ENCODE assay signal across 8 cellular contexts in genomic region chr9:706606-707451, GRCh38.
A peak's percentile ranks its signal among the peaks of the same experiment; 100 is the strongest.
DNase-seq lines count a peak whose midpoint lies in the region; ATAC-seq and TF ChIP-seq lines count a peak whose summit lies in the region.

No MANE protein-coding gene starts in this region.

- no peaks in the 10 kb centered on the region for H3K9me3 Mint-ChIP-seq in naive B cell

- TF ChIP-seq CTCF in fibroblast of villous mesenchyme (IDR thresholded peaks at IDR 0.05; ENCODE audit: insufficient read depth, low read depth, low read length) = no peak
- no peak for TF ChIP-seq CTCF in tibial artery (IDR thresholded peaks at IDR 0.05)

- intact Hi-C loops in tibial artery (cut with DNase I; ENCODE audit: low total_unique reads) = no loop called here

- H3K4me3 ChIP-seq in fibroblast of villous mesenchyme (ENCODE audit: low read depth, low read length) = peak overlapping the region; percentile 61
- peak overlapping the region; percentile 69 to 72 for H3K4me3 ChIP-seq in tibial artery

- peaks cover 0 to 8% of the 10 kb centered on the region in 2 donors for H3K36me3 Mint-ChIP-seq in naive B cell

- H3K4me3 Mint-ChIP-seq in naive B cell = peak overlapping the region; percentile 83 to 94 (median 88)

- H3K4me1 Mint-ChIP-seq in naive B cell = peaks cover 8 to 32% (median 23%) of the 10 kb centered on the region in 3 donors

- peaks cover 31 to 39% (median 36%) of the 10 kb centered on the region in 3 donors for H3K27me3 Mint-ChIP-seq in naive B cell

- H3K27ac ChIP-seq in tibial artery = peak overlapping the region; percentile 84 to 87

- peaks cover 11 to 15% (median 13%) of the 10 kb centered on the region in 3 donors for H3K36me3 ChIP-seq in tibial artery

- H3K4me1 ChIP-seq in tibial artery = peaks cover 0 to 79% (median 36%) of the 10 kb centered on the region in 4 donors

- no peaks in the 10 kb centered on the region for H3K9me3 ChIP-seq in tibial artery

- DNase-seq in NCI-H526 treated with DMSO at 0.1 percent for 48 hours (lab: John Stamatoyannopoulos, UW) (peak; percentile 52), fibroblast of villous mesenchyme (ENCODE audit: low read depth) (peak; percentile 87), naive B cell (peak; percentile 5), tibial artery (peak; percentile 84 to 91), OCI-M2 (lab: John Stamatoyannopoulos, UW; ENCODE audit: unreplicated experiment) (no peak)
- peak; percentile 5 for DNase-seq in activated effector memory CD4-positive, alpha-beta T cell treated with Interleukin-2 at 50 U/mL for 16 hours

- peak overlapping the region in 2 of 6 donors; percentile 9 to 26 for H3K27ac Mint-ChIP-seq in naive B cell

- ATAC-seq in GM19043 (IDR thresholded peaks at IDR 0.05; ENCODE audit: low read depth, unreplicated experiment) = peak; percentile 54
- peak; percentile 43 to 67 for ATAC-seq in naive B cell (ENCODE audit: low read depth in 2 of 2)
- ATAC-seq in GM21423 (IDR thresholded peaks at IDR 0.05; ENCODE audit: unreplicated experiment) = no peak

- H3K27me3 ChIP-seq in tibial artery = no peaks in the 10 kb centered on the region
